19 cellular contexts compared by ENCODE assay signal in the genomic region with DNA sequence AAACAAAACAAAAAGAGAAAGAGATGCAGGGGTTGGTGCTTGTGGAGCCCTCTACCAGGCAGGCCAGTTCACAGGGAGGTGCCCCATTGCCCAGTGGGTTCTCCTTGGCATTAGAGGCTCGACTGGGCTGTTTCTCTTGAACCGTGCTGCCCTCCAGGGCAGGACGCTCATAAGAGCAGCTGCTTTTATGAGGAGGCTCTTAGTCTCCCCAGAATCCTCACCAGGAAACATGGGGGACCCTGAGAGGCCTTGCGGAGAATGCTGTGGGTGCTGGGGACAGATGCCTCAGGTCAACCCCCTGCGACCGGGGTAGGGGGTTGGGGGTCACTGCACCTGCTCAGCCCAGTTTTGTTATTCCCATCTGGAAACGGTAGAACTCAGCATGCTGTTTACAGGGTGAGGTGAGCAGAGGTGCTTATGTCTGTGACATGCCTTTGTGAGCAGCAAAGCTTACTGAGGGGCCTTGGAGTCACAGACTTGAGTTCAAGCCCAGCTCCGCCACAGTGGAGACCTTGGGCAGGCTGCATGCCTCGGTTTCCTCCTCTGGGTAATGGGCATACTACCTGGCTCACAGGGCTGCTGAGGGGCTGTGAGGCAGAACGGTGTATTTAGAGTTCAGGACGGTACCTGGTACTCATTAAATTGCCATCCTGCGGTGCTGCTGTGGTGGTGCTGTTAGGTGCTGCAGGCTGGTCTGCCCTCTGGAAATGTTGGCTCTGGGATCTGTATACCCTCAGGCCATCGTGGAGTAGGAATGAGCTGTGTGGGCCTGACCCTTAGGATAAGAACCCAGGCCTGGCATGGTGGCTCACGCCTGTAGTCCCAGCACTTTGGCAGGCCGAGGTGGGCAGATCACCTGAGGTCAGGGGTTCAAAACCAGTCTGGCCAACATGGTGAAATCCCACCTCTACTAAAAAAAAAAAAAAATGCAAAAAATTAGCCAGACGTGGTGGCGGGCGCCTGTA. TPM values are rescaled to one million over a fixed set of nuclear protein-coding genes. Genes with fewer than 3 reads are reported as not detected.
DNase-seq lines count a peak whose midpoint lies in the region; ATAC-seq, FAIRE-seq and TF ChIP-seq lines count a peak whose summit lies in the region.
"Had no signal": no experiment of that assay in that cellular context is flagged by ENCODE, and none has a peak within 500 bp of the region (broad histone marks: within the 10 kb centered on the region; RNA-seq: fewer than 3 reads in every experiment).

No MANE protein-coding gene starts in this region.

- peaks cover 54% of the 10 kb centered on the region; the same call in 1 of the 2 replicates for H4K20me1 ChIP-seq in HepG2 (ENCODE audit: insufficient read depth, low read length)

- POLR2A ChIA-PET in WTC11 (lab: Charles Lee) = interaction anchor here (0.6 kb wide), 1 partner anchor 65 kb away, joined by 3 read pairs; no protein-coding TSS in a partner anchor
- POLR2A ChIA-PET in HepG2 (lab: Yijun Ruan, JAX) = interaction anchor here (1.1 kb wide), 1 partner anchor 14 kb away, joined by 4 read pairs; no protein-coding TSS in a partner anchor

- H3K4me3 Mint-ChIP-seq in activated naive CD4-positive, alpha-beta T cell treated with anti-CD3 and anti-CD28 coated beads, Interleukin-2, amount 50 U/mL, for 24 hours = no peak overlapping the region
- H3K4me3 Mint-ChIP-seq in WTC11 = no peak overlapping the region

- FAIRE-seq in HepG2 (lab: Jason Lieb, UNC) = no peak
- FAIRE-seq: bronchial epithelial cell, small intestine had no signal

- no peaks in the 10 kb centered on the region for H3K9me3 ChIP-seq in HepG2 (ENCODE audit: low read length)
- H3K9me3 ChIP-seq in stomach = no peaks in the 10 kb centered on the region
- no peaks in the 10 kb centered on the region for H3K9me3 ChIP-seq in tibial nerve

- peak overlapping the region; percentile 46 for H3K27ac Mint-ChIP-seq in activated naive CD4-positive, alpha-beta T cell treated with anti-CD3 and anti-CD28 coated beads, Interleukin-2, amount 50 U/mL, for 24 hours
- no peak overlapping the region for H3K27ac Mint-ChIP-seq in activated naive CD4-positive, alpha-beta T cell treated with anti-CD3 and anti-CD28 coated beads, Interleukin-2, amount 50 U/mL, for 72 hours
- peak overlapping the region; percentile 49; the same call in 1 of the 2 replicates for H3K27ac Mint-ChIP-seq in WTC11

- TF ChIP-seq EP300 in HepG2 (IDR thresholded peaks at IDR 0.05; ENCODE audit: low read depth in 2 of 2, low read length in 2 of 2) = no peak
- TF ChIP-seq EP300 in HepG2 (CRISPR knock-in tag; IDR thresholded peaks at IDR 0.05; ENCODE audit: borderline replicate concordance) = no peak
- TF ChIP-seq EP300 in stomach (IDR thresholded peaks at IDR 0.05) = no peak
- TF ChIP-seq EP300 in tibial nerve (IDR thresholded peaks at IDR 0.05) = no peak

- no peak overlapping the region for H3K9ac ChIP-seq in HepG2 (ENCODE audit: insufficient read depth, low read depth, low read length)

- no peak overlapping the region for H3K4me2 ChIP-seq in HepG2 (ENCODE audit: low read depth, low read length)

- no peaks in the 10 kb centered on the region; a peak in 1 of 5 replicates for H3K27me3 ChIP-seq in HepG2 (ENCODE audit: control insufficient read depth in 1 of 2, insufficient read depth in 2 of 2, low read length in 2 of 2)
- no peaks in the 10 kb centered on the region for H3K27me3 ChIP-seq in stomach
- H3K27me3 ChIP-seq in tibial nerve = no peaks in the 10 kb centered on the region

- 98% methylated on average over 14 of the region's 18 CpGs for WGBS in HepG2 (ENCODE audit: low lambda C conversion rate)
- 90 to 91% (median 91%) methylated on average over 14 to 18 of the region's 18 CpGs for WGBS in stomach, 5 donors
- WGBS in tibial nerve, 2 donors = 89 to 93% methylated on average over 14 to 15 of the region's 18 CpGs

- TF ChIP-seq CTCF in WTC11 (IDR thresholded peaks at IDR 0.05) (no peak), HepG2 (CRISPR knock-in tag; IDR thresholded peaks at IDR 0.05) (no peak), stomach (IDR thresholded peaks at IDR 0.05) (no peak), tibial nerve (IDR thresholded peaks at IDR 0.05) (no peak)

- TF ChIP-seq POLR2A in HepG2 (IDR thresholded peaks at IDR 0.05; ENCODE audit: insufficient read depth in 1 of 2, low read depth in 2 of 2, low read length in 2 of 2) (no peak), stomach (IDR thresholded peaks at IDR 0.05) (no peak), tibial nerve (IDR thresholded peaks at IDR 0.05) (no peak)

- H3K79me2 ChIP-seq in HepG2 (ENCODE audit: insufficient read depth, low read length) = peaks cover 74% of the 10 kb centered on the region

- TF ChIP-seq RAD21 in HepG2 (CRISPR knock-in tag; IDR thresholded peaks at IDR 0.05) = no peak

- CTCF ChIA-PET in WTC11 (lab: Charles Lee) (interaction anchor here (0.7 to 2.2 kb wide), 7 partner anchors 8 to 195 kb away, joined by 3 to 14 read pairs (median 4); a partner anchor contains a TSS), HepG2 (lab: Yijun Ruan, JAX; ENCODE audit: low intra/inter-chr PET ratio, low total read pairs) (no interaction called here)

- H3K9me3 Mint-ChIP-seq in activated naive CD4-positive, alpha-beta T cell treated with anti-CD3 and anti-CD28 coated beads, Interleukin-2, amount 50 U/mL, for 24 hours = no peaks in the 10 kb centered on the region
- no peaks in the 10 kb centered on the region for H3K9me3 Mint-ChIP-seq in activated naive CD4-positive, alpha-beta T cell treated with anti-CD3 and anti-CD28 coated beads, Interleukin-2, amount 50 U/mL, for 72 hours
- no peaks in the 10 kb centered on the region for H3K9me3 Mint-ChIP-seq in WTC11

- no peak for ATAC-seq in activated naive CD4-positive, alpha-beta T cell treated with anti-CD3 and anti-CD28 coated beads, Interleukin-2, amount 50 U/mL, for 72 hours
- ATAC-seq in WTC11 (no peak), HepG2 (no peak), HG03108 (IDR thresholded peaks at IDR 0.05; ENCODE audit: unreplicated experiment) (no peak)
- ATAC-seq: foreskin keratinocyte had no signal

- BruUV-seq in HepG2 (replicated peaks; lab: Mats Ljungman, UMichigan) = no TSS peak

- H3K4me3 ChIP-seq in HepG2 (replicated peaks in 1 of 3; ENCODE audit: insufficient read depth in 1 of 3, low read depth in 2 of 3, low read length in 3 of 3) (no peak overlapping the region), stomach (no peak overlapping the region), tibial nerve (no peak overlapping the region)

- H3K27me3 Mint-ChIP-seq in activated naive CD4-positive, alpha-beta T cell treated with anti-CD3 and anti-CD28 coated beads, Interleukin-2, amount 50 U/mL, for 24 hours = no peaks in the 10 kb centered on the region
- peaks cover 6% of the 10 kb centered on the region for H3K27me3 Mint-ChIP-seq in WTC11 (ENCODE audit: low read depth)

- intact Hi-C loops in HepG2 (cut with micrococcal nuclease; ENCODE audit: unreplicated experiment) = no loop called here
- intact Hi-C loops in stomach (cut with DNase I; ENCODE audit: low total_unique reads) = no loop called here

- H3K4me1 Mint-ChIP-seq in activated naive CD4-positive, alpha-beta T cell treated with anti-CD3 and anti-CD28 coated beads, Interleukin-2, amount 50 U/mL, for 24 hours = peaks cover 85% of the 10 kb centered on the region
- peaks cover 43% of the 10 kb centered on the region for H3K4me1 Mint-ChIP-seq in WTC11

- no peak overlapping the region for H3K27ac ChIP-seq in HepG2 (ENCODE audit: extremely low read length, insufficient read depth, low read length)
- H3K27ac ChIP-seq in stomach = peak overlapping the region; percentile 22 to 99 (median 87)
- H3K27ac ChIP-seq in tibial nerve = peak overlapping the region in 2 of 4 donors; percentile 34 to 58
- H3K27ac ChIP-seq: foreskin keratinocyte had no signal

- H3K4me1 ChIP-seq in HepG2 (ENCODE audit: insufficient read depth, low read length) = peaks cover 80% of the 10 kb centered on the region
- peaks cover 62 to 98% (median 85%) of the 10 kb centered on the region in 4 donors for H3K4me1 ChIP-seq in stomach
- peaks cover 0 to 84% (median 32%) of the 10 kb centered on the region in 4 donors for H3K4me1 ChIP-seq in tibial nerve
- H3K4me1 ChIP-seq: foreskin keratinocyte had no signal

- in situ Hi-C loops in HepG2 (cut with HindIII; ENCODE audit: extremely low pct_ligation_motif_present, low pct_unique_long_range_greater_than_20kb) = no loop called here

- no peaks in the 10 kb centered on the region for H3K36me3 Mint-ChIP-seq in activated naive CD4-positive, alpha-beta T cell treated with anti-CD3 and anti-CD28 coated beads, Interleukin-2, amount 50 U/mL, for 24 hours
- H3K36me3 Mint-ChIP-seq in activated naive CD4-positive, alpha-beta T cell treated with anti-CD3 and anti-CD28 coated beads, Interleukin-2, amount 50 U/mL, for 72 hours = peaks cover 0 to 3% of the 10 kb centered on the region in 2 donors
- no peaks in the 10 kb centered on the region for H3K36me3 Mint-ChIP-seq in WTC11

- no peak for DNase-seq in activated naive CD4-positive, alpha-beta T cell treated with anti-CD3 and anti-CD28 coated beads, Interleukin-2, amount 50 U/mL, for 72 hours (ENCODE audit: low spot score in 2 of 2)
- no peak for DNase-seq in WTC11 (ENCODE audit: low spot score)
- DNase-seq in HepG2 (ENCODE audit: low spot score) = no peak
- no peak for DNase-seq in stomach
- no peak for DNase-seq in tibial nerve (ENCODE audit: low spot score in 2 of 2)
- DNase-seq in medulla oblongata (ENCODE audit: extremely low spot score) = no peak
- DNase-seq: activated CD8-positive, alpha-beta memory T cell treated with anti-CD3 and anti-CD28 coated beads for 24 hours; foreskin keratinocyte; kidney glomerular epithelial cell; mesendoderm; NCI-H1048; NCI-H2081; small intestine; stimulated activated CD4-positive, alpha-beta T cell treated with anti-CD3 and anti-CD28 coated beads, Interleukin-4, amount 100 ng/mL, for 24 hours; substantia nigra; WERI-Rb-1 had no signal

- H2AFZ ChIP-seq in HepG2 (ENCODE audit: low read length) = no peak overlapping the region

- H3K36me3 ChIP-seq in HepG2 (replicated peaks in 1 of 2; ENCODE audit: control insufficient read depth in 1 of 2, insufficient read depth in 2 of 2, low read length in 2 of 2) = 0 out of 5 replicates have a peak, but pooled peaks cover 0 to 2% of the 10 kb centered on the region in 2 experiments
- H3K36me3 ChIP-seq in stomach = no peaks in the 10 kb centered on the region
- no peaks in the 10 kb centered on the region for H3K36me3 ChIP-seq in tibial nerve
- H3K36me3 ChIP-seq: WERI-Rb-1 had no signal

RNA-seq across cellular contexts. Expression of a gene that starts 5.7 kb away (rescaled TPM):
- total RNA-seq in activated naive CD4-positive, alpha-beta T cell treated with anti-CD3 and anti-CD28 coated beads, Interleukin-2, amount 50 U/mL, for 72 hours = 10 to 100 TPM; 21.3 to 38.2 TPM
- total RNA-seq in WTC11 (2021) = 42.4 to 45.1 TPM (median 43.4 TPM) in 3 replicates
- total RNA-seq in HepG2 (2016; rRNA removed; fragmentation: Illumina TruSeq; extraction: Trizol) = 46.5 and 53.3 TPM in 2 replicates
- total RNA-seq in HepG2 (2016; cell fraction: cytosol; rRNA removed; fragmentation: Illumina TruSeq; extraction: Trizol; ENCODE audit: low read depth) = 65.4 and 73.2 TPM in 2 replicates
- total RNA-seq in HepG2 (2016; cell fraction: insoluble cytoplasmic fraction; rRNA removed; fragmentation: Illumina TruSeq; extraction: Trizol) = 45.9 and 47.6 TPM in 2 replicates
- total RNA-seq in HepG2 (2016; cell fraction: membrane; rRNA removed; fragmentation: Illumina TruSeq; extraction: Trizol) = 39.0 and 41.3 TPM in 2 replicates
- 38.2 and 42.5 TPM in 2 replicates for total RNA-seq in HepG2 (2016; cell fraction: nucleus; rRNA removed; fragmentation: Illumina TruSeq; extraction: Trizol)
- 29.5 and 31.8 TPM in 2 replicates for polyA plus RNA-seq in HepG2 (2011; rRNA removed)
- polyA plus RNA-seq in HepG2 (2011; cell fraction: cytosol; rRNA removed) = 29.0 and 31.7 TPM in 2 replicates
- 29.6 and 30.6 TPM in 2 replicates for polyA plus RNA-seq in HepG2 (2011; cell fraction: nucleus; rRNA removed)
- polyA plus RNA-seq in HepG2 (2012) = 31.1 and 34.7 TPM in 2 replicates
- 5.0 TPM in 2 replicates for polyA plus RNA-seq in HepG2 (2016; cell fraction: cytosol; fragmentation: Illumina TruSeq; extraction: Trizol; ENCODE audit: low read depth)
- polyA plus RNA-seq in HepG2 (2016; cell fraction: insoluble cytoplasmic fraction; fragmentation: Illumina TruSeq; extraction: Trizol; ENCODE audit: low read depth) = 34.0 and 38.1 TPM in 2 replicates
- polyA plus RNA-seq in HepG2 (2016; cell fraction: membrane; fragmentation: Illumina TruSeq; extraction: Trizol; ENCODE audit: low read depth) = 15.8 and 17.3 TPM in 2 replicates
- polyA plus RNA-seq in HepG2 (2016; cell fraction: nucleus; fragmentation: Illumina TruSeq; extraction: Trizol; ENCODE audit: insufficient read depth, low read depth) = 42.2 and 45.1 TPM in 2 replicates
- 34.1 and 63.3 TPM in 2 replicates for polyA minus RNA-seq in HepG2 (2011; rRNA and poly(A)+ RNA removed; ENCODE audit: low replicate concordance)
- 21.7 and 28.5 TPM in 2 replicates for polyA minus RNA-seq in HepG2 (2011; cell fraction: cytosol; rRNA and poly(A)+ RNA removed)
- polyA minus RNA-seq in HepG2 (2011; cell fraction: nucleus; rRNA and poly(A)+ RNA removed) = 25.8 and 31.3 TPM in 2 replicates
- 10 to 100 TPM; 33.5 to 72.4 (median 40.8) TPM for total RNA-seq in stomach
- polyA plus RNA-seq in stomach = 10 to 100 TPM; 19.5 to 42.5 (median 40.0) TPM
- 10 to 100 TPM; 46.9 to 65.7 (median 51.3) TPM for total RNA-seq in tibial nerve

Comparison
In these comparisons a context has a peak if more than half of its experiments do, and no peak if none do; other contexts are left out.
1. H3K27ac Mint-ChIP-seq: peak in activated naive CD4-positive, alpha-beta T cell treated with anti-CD3 and anti-CD28 coated beads, Interleukin-2, amount 50 U/mL, for 24 hours (single experiment) and WTC11 (single experiment); none in activated naive CD4-positive, alpha-beta T cell treated with anti-CD3 and anti-CD28 coated beads, Interleukin-2, amount 50 U/mL, for 72 hours (0 of 2).